18 cellular contexts compared by ENCODE assay signal in genomic region chr16:52114414-52114813, GRCh38.
A peak's percentile ranks its signal among the peaks of the same experiment; 100 is the strongest.
DNase-seq lines count a peak whose midpoint lies in the region; ATAC-seq, FAIRE-seq and TF ChIP-seq lines count a peak whose summit lies in the region.
"Had no signal": no experiment of that assay in that cellular context is flagged by ENCODE, and none has a peak within 500 bp of the region (broad histone marks: within the 10 kb centered on the region; RNA-seq: fewer than 3 reads in every experiment).

No MANE protein-coding gene starts in this region.

- no peaks in the 10 kb centered on the region for H4K20me1 ChIP-seq in astrocyte (ENCODE audit: insufficient read depth, low read length)

- no peak overlapping the region for H2AFZ ChIP-seq in astrocyte (ENCODE audit: low read depth, low read length)

- peak; percentile 71 for ATAC-seq in upper lobe of right lung
- ATAC-seq in HG03439 (IDR thresholded peaks at IDR 0.05; ENCODE audit: unreplicated experiment), result no peak
- ATAC-seq: activated CD8-positive, alpha-beta T cell treated with anti-CD3 and anti-CD28 coated beads for 36 hours; CD8-positive, alpha-beta T cell; GM12878; stimulated activated naive CD8-positive, alpha-beta T cell treated with anti-CD3 and anti-CD28 coated beads, Interleukin-15, Interleukin-2, amounts not matched to agents 100 U/mL and 50 U/mL, for 24 hours had no signal

- no peaks in the 10 kb centered on the region for H3K27me3 Mint-ChIP-seq in astrocyte (ENCODE audit: low read depth, unreplicated experiment)
- H3K27me3 Mint-ChIP-seq: activated CD8-positive, alpha-beta T cell treated with anti-CD3 and anti-CD28 coated beads for 36 hours had no signal

- FAIRE-seq in astrocyte (lab: Jason Lieb, UNC), result no peak
- FAIRE-seq: endometrium, frontal cortex, GM12878, H54 had no signal

- TF ChIP-seq CTCF in astrocyte (IDR thresholded peaks at IDR 0.05; ENCODE audit: insufficient read depth, low read depth, low read length), result no peak
- TF ChIP-seq CTCF in upper lobe of right lung (IDR thresholded peaks at IDR 0.05), result no peak

- H3K9ac ChIP-seq in astrocyte (ENCODE audit: low read length), result no peak overlapping the region

- intact Hi-C loops in upper lobe of right lung (cut with DNase I), result no loop called here

- no peaks in the 10 kb centered on the region for H3K27me3 ChIP-seq in astrocyte (ENCODE audit: insufficient read depth, low read length)
- H3K27me3 ChIP-seq in upper lobe of right lung, result no peaks in the 10 kb centered on the region
- H3K27me3 ChIP-seq: adrenal gland had no signal

- H3K9me3 ChIP-seq in astrocyte (ENCODE audit: insufficient read depth, low read depth, low read length) (no peaks in the 10 kb centered on the region), upper lobe of right lung (no peaks in the 10 kb centered on the region)
- H3K9me3 ChIP-seq: adrenal gland had no signal

- H3K27ac ChIP-seq in astrocyte (ENCODE audit: low read depth, low read length) (no peak overlapping the region), upper lobe of right lung (no peak overlapping the region)
- H3K27ac ChIP-seq: adrenal gland had no signal

- H3K4me1 ChIP-seq in astrocyte (ENCODE audit: insufficient read depth, low read length) (peaks cover 6% of the 10 kb centered on the region), upper lobe of right lung (no peaks in the 10 kb centered on the region)
- H3K4me1 ChIP-seq: adrenal gland had no signal

- no peaks in the 10 kb centered on the region for H3K79me2 ChIP-seq in astrocyte (ENCODE audit: insufficient read depth, low read length)

- no peaks in the 10 kb centered on the region for H3K9me3 Mint-ChIP-seq in astrocyte (ENCODE audit: unreplicated experiment)

- peak overlapping the region; percentile 83 for H3K27ac Mint-ChIP-seq in astrocyte (ENCODE audit: unreplicated experiment)
- H3K27ac Mint-ChIP-seq: activated CD8-positive, alpha-beta T cell treated with anti-CD3 and anti-CD28 coated beads for 36 hours; CD8-positive, alpha-beta T cell had no signal

- H3K36me3 ChIP-seq in astrocyte (ENCODE audit: insufficient read depth, low read length) (no peaks in the 10 kb centered on the region), upper lobe of right lung (no peaks in the 10 kb centered on the region)
- H3K36me3 ChIP-seq: adrenal gland had no signal

- peak; percentile 6 for DNase-seq in SHP77 treated with DMSO at 0.1 percent for 48 hours (lab: John Stamatoyannopoulos, UW)
- DNase-seq in SHP77 (lab: John Stamatoyannopoulos, UW), result no peak
- DNase-seq in astrocyte (ENCODE audit: low read depth), result no peak
- peak; percentile 12 for DNase-seq in left kidney (ENCODE audit: low read depth, low spot score)
- DNase-seq in upper lobe of right lung, result no peak
- no peak for DNase-seq in NCI-H1105 treated with DMSO at 0.1 percent for 48 hours (lab: John Stamatoyannopoulos, UW)
- no peak for DNase-seq in activated CD4-positive, alpha-beta T cell treated with anti-CD3 and anti-CD28 coated beads, Interleukin-2, amount 50 U/mL, for 1 hour
- DNase-seq: activated CD8-positive, alpha-beta T cell treated with anti-CD3 and anti-CD28 coated beads for 36 hours; adrenal gland; CD8-positive, alpha-beta T cell; NCI-H1048; OCI-M1; stimulated activated naive CD8-positive, alpha-beta T cell treated with anti-CD3 and anti-CD28 coated beads, Interleukin-15, Interleukin-2, amounts not matched to agents 100 U/mL and 50 U/mL, for 24 hours had no signal

- no peak overlapping the region for H3K4me3 Mint-ChIP-seq in astrocyte (ENCODE audit: unreplicated experiment)
- H3K4me3 Mint-ChIP-seq: activated CD8-positive, alpha-beta T cell treated with anti-CD3 and anti-CD28 coated beads for 36 hours; CD8-positive, alpha-beta T cell had no signal

- H3K36me3 Mint-ChIP-seq in astrocyte (ENCODE audit: low read depth, unreplicated experiment), result no peaks in the 10 kb centered on the region
- H3K36me3 Mint-ChIP-seq: CD8-positive, alpha-beta T cell had no signal

- no peak overlapping the region for H3K4me2 ChIP-seq in astrocyte (ENCODE audit: low read length)

- H3K4me3 ChIP-seq in astrocyte (ENCODE audit: insufficient read depth, low read depth, low read length) (no peak overlapping the region), upper lobe of right lung (no peak overlapping the region)
- H3K4me3 ChIP-seq: adrenal gland, GM12878 had no signal

- H3K4me1 Mint-ChIP-seq in astrocyte (ENCODE audit: low read depth, unreplicated experiment), result peaks cover 16% of the 10 kb centered on the region

Comparison
In these comparisons a context has a peak if more than half of its experiments do, and no peak if none do; other contexts are left out.
1. DNase-seq: peak in SHP77 treated with DMSO at 0.1 percent for 48 hours (single experiment) and left kidney (single experiment); none in SHP77 (0 of 2), astrocyte (single experiment), upper lobe of right lung (single experiment), NCI-H1105 treated with DMSO at 0.1 percent for 48 hours (single experiment) and activated CD4-positive, alpha-beta T cell treated with anti-CD3 and anti-CD28 coated beads, Interleukin-2, amount 50 U/mL, for 1 hour (single experiment).